8 cellular contexts compared by ENCODE assay signal in the genomic region with DNA sequence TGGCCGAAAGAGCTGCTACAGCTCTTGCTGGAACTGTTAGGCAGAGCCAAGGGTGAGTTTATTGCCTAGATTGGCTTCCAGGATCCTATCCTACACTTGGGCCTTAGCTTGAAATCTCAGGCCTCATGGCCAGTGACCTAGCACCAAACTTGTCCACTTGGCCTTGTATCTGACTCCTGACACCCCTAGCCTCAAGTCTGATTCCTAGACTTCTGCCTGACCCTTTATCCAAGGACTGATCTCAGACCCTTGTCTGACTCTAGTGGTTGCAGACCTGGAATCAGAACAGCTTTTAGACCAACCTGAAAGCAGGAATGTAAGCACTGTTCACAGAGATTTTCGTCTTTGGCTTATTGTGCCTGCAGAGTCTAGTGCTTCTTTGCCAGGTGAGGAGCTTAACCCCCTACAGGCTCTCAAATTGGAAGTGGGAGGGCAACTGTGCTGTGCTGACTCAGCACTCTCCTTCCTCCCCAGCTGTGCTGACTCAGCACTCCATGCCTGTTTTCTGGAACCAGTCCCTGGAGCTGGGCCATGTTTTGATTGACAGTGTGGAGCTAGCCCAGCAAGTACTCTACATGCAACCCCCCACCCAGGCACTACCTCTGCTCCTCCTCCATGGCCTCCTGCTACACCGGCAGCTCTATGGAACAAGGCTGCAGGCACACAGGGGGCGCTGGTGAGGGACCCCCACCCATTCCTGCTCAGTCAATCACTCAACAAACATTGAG. TPM values are rescaled to one million over a fixed set of nuclear protein-coding genes. Genes with fewer than 3 reads are reported as not detected.
A peak's percentile ranks its signal among the peaks of the same experiment; 100 is the strongest.
DNase-seq lines count a peak whose midpoint lies in the region; ATAC-seq, FAIRE-seq and TF ChIP-seq lines count a peak whose summit lies in the region.

No MANE protein-coding gene starts in this region.

- TF ChIP-seq CTCF in A673 (conservative IDR thresholded peaks at IDR 0.05; ENCODE audit: low read depth, low read length) (peak; percentile 31; the same call in 1 of the 2 replicates), H9 (conservative IDR thresholded peaks at IDR 0.05) (peak; percentile 61)

- no TSS peak for BruUV-seq in A673 (replicated peaks; lab: Mats Ljungman, UMichigan)

- H3K9me3 Mint-ChIP-seq in H9 = no peaks in the 10 kb centered on the region; a peak in 2 of 5 replicates

- peaks cover 24 to 25% of the 10 kb centered on the region in 2 experiments for H3K4me1 Mint-ChIP-seq in H9

- no peak overlapping the region for H2BK12ac ChIP-seq in H9 (ENCODE audit: insufficient read length, low read depth, low read length)

- H3K23me2 ChIP-seq in H9 (ENCODE audit: insufficient read length, low read depth, low read length, poor library complexity, severe bottlenecking) = no peaks in the 10 kb centered on the region

- H3K18ac ChIP-seq in H9 (ENCODE audit: insufficient read length, low read depth, low read length) = no peak overlapping the region

- H3K27ac ChIP-seq in A673 (ENCODE audit: low read depth, low read length, poor library complexity, severe bottlenecking) (no peak overlapping the region), H9 (ENCODE audit: insufficient read length, low read depth, low read length) (no peak overlapping the region)

- DNase-seq in A673 (ENCODE audit: low spot score) (peak; percentile 85), H9 (peak; percentile 73), amniotic epithelial cell (ENCODE audit: low read depth) (peak; percentile 82), NCI-H1436 treated with DMSO at 0.1 percent for 48 hours (lab: John Stamatoyannopoulos, UW) (no peak), mesenteric fat pad (ENCODE audit: low spot score) (no peak)

- H3K4ac ChIP-seq in H9 (ENCODE audit: low read depth, low read length) = no peak overlapping the region

- H3K23ac ChIP-seq in H9 (ENCODE audit: insufficient read length, low read depth, low read length) = no peak overlapping the region

- no peaks in the 10 kb centered on the region for H3K36me3 ChIP-seq in A673 (ENCODE audit: insufficient read depth, low read length, poor library complexity, severe bottlenecking)

- H2BK20ac ChIP-seq in H9 (ENCODE audit: low read depth, low read length, poor library complexity, severe bottlenecking) = no peak overlapping the region

- no peaks in the 10 kb centered on the region for H3K9me3 ChIP-seq in A673 (ENCODE audit: low read depth, low read length, poor library complexity, severe bottlenecking)
- no peaks in the 10 kb centered on the region for H3K9me3 ChIP-seq in H9 (ENCODE audit: control insufficient read depth, low read depth, low read length)

- no CpG with 5 or more reads among the region's 4 CpGs for WGBS in H9 (ENCODE audit: extremely low coverage, insufficient read length, low lambda C conversion rate)

- no peak overlapping the region for H3T11ph ChIP-seq in H9 (ENCODE audit: low read length)

- H3K27me3 ChIP-seq in A673 (replicated peaks; ENCODE audit: insufficient read depth, low read depth, low read length, poor library complexity) (no peaks in the 10 kb centered on the region), H9 (ENCODE audit: insufficient read depth, low read length) (no peaks in the 10 kb centered on the region)

- H2AFZ ChIP-seq in H9 (ENCODE audit: low read length) = no peak overlapping the region

- H4K8ac ChIP-seq in H9 (replicated peaks; ENCODE audit: insufficient read length, low read depth, low read length) = no peak overlapping the region

- H2BK120ac ChIP-seq in H9 (ENCODE audit: low read depth, low read length, poor library complexity, severe bottlenecking) = no peak overlapping the region

- POLR2A ChIA-PET in A673 (lab: Charles Lee; ENCODE audit: low non-redundant PET) = no interaction called here

- H2BK15ac ChIP-seq in H9 (ENCODE audit: low read depth, low read length) = no peak overlapping the region

- H3K27me3 Mint-ChIP-seq in H9 (ENCODE audit: low read depth) = no peaks in the 10 kb centered on the region

- H4K5ac ChIP-seq in H9 (ENCODE audit: insufficient read length, low read depth, low read length) = no peak overlapping the region

- ATAC-seq in GM21723 (IDR thresholded peaks at IDR 0.05; ENCODE audit: unreplicated experiment) (no peak), GM21515 (IDR thresholded peaks at IDR 0.05; ENCODE audit: unreplicated experiment) (no peak)

- CTCF ChIA-PET in A673 (lab: Charles Lee) = no interaction called here

- no peaks in the 10 kb centered on the region for H4K20me1 ChIP-seq in H9 (ENCODE audit: control insufficient read depth, insufficient read depth, insufficient read length)

- H3K79me1 ChIP-seq in H9 (ENCODE audit: insufficient read depth, low read depth, low read length, poor library complexity, severe bottlenecking) = no peaks in the 10 kb centered on the region

- H3K56ac ChIP-seq in H9 (ENCODE audit: insufficient read length, low read depth, low read length) = no peak overlapping the region

- H3K9ac ChIP-seq in H9 (ENCODE audit: extremely low read depth, insufficient read length, low read length) = no peak overlapping the region

- H3K4me1 ChIP-seq in A673 (ENCODE audit: insufficient read depth, low read length, poor library complexity, severe bottlenecking) (peaks cover 11% of the 10 kb centered on the region), H9 (ENCODE audit: insufficient read depth, low read length) (peaks cover 6% of the 10 kb centered on the region; the same call in 1 of the 2 replicates)

- H3K79me2 ChIP-seq in H9 (ENCODE audit: insufficient read depth, low read length) = no peaks in the 10 kb centered on the region

- peak overlapping the region in 1 of 3 experiments; percentile 69; a peak in 1 of 7 replicates for H3K27ac Mint-ChIP-seq in H9

- H3K14ac ChIP-seq in H9 (ENCODE audit: insufficient read depth, low read length) = no peak overlapping the region; the same call in 1 of the 2 replicates

- no peaks in the 10 kb centered on the region; a peak in 2 of 7 replicates for H3K36me3 Mint-ChIP-seq in H9 (ENCODE audit: insufficient read depth in 1 of 3, low read depth in 3 of 3)

- H4K91ac ChIP-seq in H9 (ENCODE audit: insufficient read length, low read depth, low read length) = no peak overlapping the region

- H3K4me3 Mint-ChIP-seq in H9 = no peak overlapping the region

- H2BK5ac ChIP-seq in H9 (ENCODE audit: insufficient read length, low read length) = no peak overlapping the region

- intact Hi-C loops in A673 (cut with micrococcal nuclease; ENCODE audit: unreplicated experiment) = no loop called here

- H2AK5ac ChIP-seq in H9 (ENCODE audit: insufficient read length, low read length) = no peak overlapping the region

- no peak overlapping the region for H3K4me3 ChIP-seq in A673 (ENCODE audit: low read depth, low read length, poor library complexity, severe bottlenecking)

- H3K4me2 ChIP-seq in H9 (ENCODE audit: insufficient read depth, insufficient read length, low read length) = no peak overlapping the region

- peak; percentile 64 for FAIRE-seq in islet of Langerhans (lab: Jason Lieb, UNC)

RNA-seq across cellular contexts. Expression of a gene that starts 35.1 kb away (rescaled TPM):
- total RNA-seq in A673 (2021) (19.1 and 21.6 TPM in 2 replicates), H9 (2021) (14.2 and 16.0 TPM in 2 replicates), mesenteric fat pad (20.8 TPM)

RNA-seq across cellular contexts. Expression of a gene that starts 35.2 kb away (rescaled TPM):
- total RNA-seq in A673 (2021) = 85.2 and 86.5 TPM in 2 replicates
- total RNA-seq in H9 (2021) = 96.2 and 100 TPM in 2 replicates
- 141 TPM for total RNA-seq in mesenteric fat pad

RNA-seq across cellular contexts. Expression of a gene that starts 43.7 kb away (rescaled TPM):
- 108 and 112 TPM in 2 replicates for total RNA-seq in A673 (2021)
- total RNA-seq in H9 (2021) = 198 and 207 TPM in 2 replicates
- total RNA-seq in mesenteric fat pad = 142 TPM

RNA-seq across cellular contexts. Expression of a gene that starts 50.9 kb away (rescaled TPM):
- total RNA-seq in A673 (2021) = 42.2 and 53.0 TPM in 2 replicates
- 37.2 and 37.5 TPM in 2 replicates for total RNA-seq in H9 (2021)
- 133 TPM for total RNA-seq in mesenteric fat pad

Comparison
In these comparisons a context has a peak if more than half of its experiments do, and no peak if none do; other contexts are left out.
1. DNase-seq: peak in A673 (single experiment), H9 (single experiment) and amniotic epithelial cell (single experiment); none in NCI-H1436 treated with DMSO at 0.1 percent for 48 hours (single experiment) and mesenteric fat pad (single experiment).